1 cellular context compared by ENCODE assay signal in genomic region chr4:111883557-111883999, GRCh38.
TF ChIP-seq lines count a peak whose summit lies in the region.

No MANE protein-coding gene starts in this region.

TF ChIP-seq in HEK293, 187 proteins besides CTCF, POLR2A, EP300 and RAD21 (continued from another document and continues in another):
- TF ChIP-seq TCF7L2 (IDR thresholded peaks at IDR 0.05; ENCODE audit: borderline replicate concordance, low read depth, low read length) = peak; percentile 99
- no peak for TF ChIP-seq ZNF791 (tag by site-specific recombination; IDR thresholded peaks at IDR 0.05)
- no peak for TF ChIP-seq ZNF707 (tag by site-specific recombination; IDR thresholded peaks at IDR 0.05)
- TF ChIP-seq ZNF596 (tag by site-specific recombination; IDR thresholded peaks at IDR 0.05) = peak; percentile 70; the same call in 1 of the 2 replicates
- TF ChIP-seq ZSCAN23 (tag by site-specific recombination; IDR thresholded peaks at IDR 0.05) = peak; percentile 75; the same call in 1 of the 2 replicates
- 0 out of 2 replicates have a peak, but pooled peaks have one; percentile 37 for TF ChIP-seq ATF2 (tag by site-specific recombination; IDR thresholded peaks at IDR 0.05; ENCODE audit: low read depth)
- peak; percentile 69; the same call in 1 of the 2 replicates for TF ChIP-seq ZSCAN16 (tag by site-specific recombination; IDR thresholded peaks at IDR 0.05)
- TF ChIP-seq, protein P1, sequence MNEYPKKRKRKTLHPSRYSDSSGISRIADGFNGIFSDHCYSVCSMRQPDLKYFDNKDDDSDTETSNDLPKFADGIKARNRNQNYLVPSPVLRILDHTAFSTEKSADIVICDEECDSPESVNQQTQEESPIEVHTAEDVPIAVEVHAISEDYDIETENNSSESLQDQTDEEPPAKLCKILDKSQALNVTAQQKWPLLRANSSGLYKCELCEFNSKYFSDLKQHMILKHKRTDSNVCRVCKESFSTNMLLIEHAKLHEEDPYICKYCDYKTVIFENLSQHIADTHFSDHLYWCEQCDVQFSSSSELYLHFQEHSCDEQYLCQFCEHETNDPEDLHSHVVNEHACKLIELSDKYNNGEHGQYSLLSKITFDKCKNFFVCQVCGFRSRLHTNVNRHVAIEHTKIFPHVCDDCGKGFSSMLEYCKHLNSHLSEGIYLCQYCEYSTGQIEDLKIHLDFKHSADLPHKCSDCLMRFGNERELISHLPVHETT (tag by site-specific recombination; IDR thresholded peaks at IDR 0.05) = peak; percentile 91
- TF ChIP-seq ZNF561 (tag by site-specific recombination; IDR thresholded peaks at IDR 0.05; ENCODE audit: borderline replicate concordance) = peak; percentile 98
- TF ChIP-seq ZNF555 (tag by site-specific recombination; conservative IDR thresholded peaks at IDR 0.05) = no peak
- TF ChIP-seq KLF10 (tag by site-specific recombination; IDR thresholded peaks at IDR 0.05) = peak; percentile 76
- peak; percentile 27; the same call in 1 of the 2 replicates for TF ChIP-seq ZBTB48 (tag by site-specific recombination; IDR thresholded peaks at IDR 0.05)
- TF ChIP-seq ZNF274 (IDR thresholded peaks at IDR 0.05; ENCODE audit: low read length) = no peak
- TF ChIP-seq ZNF274 (tag by site-specific recombination; IDR thresholded peaks at IDR 0.05; ENCODE audit: borderline replicate concordance) = no peak
- peak; percentile 76; the same call in 1 of the 2 replicates for TF ChIP-seq KLF7 (tag by site-specific recombination; IDR thresholded peaks at IDR 0.05; ENCODE audit: borderline replicate concordance)
- TF ChIP-seq MEIS1 (CRISPR knock-in tag; IDR thresholded peaks at IDR 0.05; ENCODE audit: borderline replicate concordance) = no peak
- TF ChIP-seq, protein P2, sequence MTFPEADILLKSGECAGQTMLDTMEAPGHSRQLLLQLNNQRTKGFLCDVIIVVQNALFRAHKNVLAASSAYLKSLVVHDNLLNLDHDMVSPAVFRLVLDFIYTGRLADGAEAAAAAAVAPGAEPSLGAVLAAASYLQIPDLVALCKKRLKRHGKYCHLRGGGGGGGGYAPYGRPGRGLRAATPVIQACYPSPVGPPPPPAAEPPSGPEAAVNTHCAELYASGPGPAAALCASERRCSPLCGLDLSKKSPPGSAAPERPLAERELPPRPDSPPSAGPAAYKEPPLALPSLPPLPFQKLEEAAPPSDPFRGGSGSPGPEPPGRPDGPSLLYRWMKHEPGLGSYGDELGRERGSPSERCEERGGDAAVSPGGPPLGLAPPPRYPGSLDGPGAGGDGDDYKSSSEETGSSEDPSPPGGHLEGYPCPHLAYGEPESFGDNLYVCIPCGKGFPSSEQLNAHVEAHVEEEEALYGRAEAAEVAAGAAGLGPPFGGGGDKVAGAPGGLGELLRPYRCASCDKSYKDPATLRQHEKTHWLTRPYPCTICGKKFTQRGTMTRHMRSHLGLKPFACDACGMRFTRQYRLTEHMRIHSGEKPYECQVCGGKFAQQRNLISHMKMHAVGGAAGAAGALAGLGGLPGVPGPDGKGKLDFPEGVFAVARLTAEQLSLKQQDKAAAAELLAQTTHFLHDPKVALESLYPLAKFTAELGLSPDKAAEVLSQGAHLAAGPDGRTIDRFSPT (tag by site-specific recombination; IDR thresholded peaks at IDR 0.05) = peak; percentile 91
- no peak for TF ChIP-seq ZNF48 (tag by site-specific recombination; IDR thresholded peaks at IDR 0.05)
- TF ChIP-seq PATZ1 (tag by site-specific recombination; IDR thresholded peaks at IDR 0.05) = peak; percentile 57; the same call in 1 of the 2 replicates
- peak; percentile 44; the same call in 1 of the 2 replicates for TF ChIP-seq ZNF324 (tag by site-specific recombination; IDR thresholded peaks at IDR 0.05)
- TF ChIP-seq ZNF146 (tag by site-specific recombination; IDR thresholded peaks at IDR 0.05) = 0 out of 2 replicates have a peak, but pooled peaks have one; percentile 50
- peak; percentile 76; the same call in 1 of the 2 replicates for TF ChIP-seq SCRT1 (tag by site-specific recombination; IDR thresholded peaks at IDR 0.05; ENCODE audit: borderline replicate concordance)
- peak; percentile 70 for TF ChIP-seq ZNF394 (tag by site-specific recombination; IDR thresholded peaks at IDR 0.05; ENCODE audit: borderline replicate concordance)
- TF ChIP-seq ZNF23 (tag by site-specific recombination; IDR thresholded peaks at IDR 0.05; ENCODE audit: borderline replicate concordance) = no peak
- TF ChIP-seq, protein P3, sequence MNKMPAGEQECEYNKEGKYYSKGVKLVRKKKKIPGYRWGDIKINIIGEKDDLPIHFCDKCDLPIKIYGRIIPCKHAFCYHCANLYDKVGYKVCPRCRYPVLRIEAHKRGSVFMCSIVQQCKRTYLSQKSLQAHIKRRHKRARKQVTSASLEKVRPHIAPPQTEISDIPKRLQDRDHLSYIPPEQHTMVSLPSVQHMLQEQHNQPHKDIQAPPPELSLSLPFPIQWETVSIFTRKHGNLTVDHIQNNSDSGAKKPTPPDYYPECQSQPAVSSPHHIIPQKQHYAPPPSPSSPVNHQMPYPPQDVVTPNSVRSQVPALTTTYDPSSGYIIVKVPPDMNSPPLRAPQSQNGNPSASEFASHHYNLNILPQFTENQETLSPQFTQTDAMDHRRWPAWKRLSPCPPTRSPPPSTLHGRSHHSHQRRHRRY (tag by site-specific recombination; IDR thresholded peaks at IDR 0.05) = no peak
- TF ChIP-seq, protein P4, sequence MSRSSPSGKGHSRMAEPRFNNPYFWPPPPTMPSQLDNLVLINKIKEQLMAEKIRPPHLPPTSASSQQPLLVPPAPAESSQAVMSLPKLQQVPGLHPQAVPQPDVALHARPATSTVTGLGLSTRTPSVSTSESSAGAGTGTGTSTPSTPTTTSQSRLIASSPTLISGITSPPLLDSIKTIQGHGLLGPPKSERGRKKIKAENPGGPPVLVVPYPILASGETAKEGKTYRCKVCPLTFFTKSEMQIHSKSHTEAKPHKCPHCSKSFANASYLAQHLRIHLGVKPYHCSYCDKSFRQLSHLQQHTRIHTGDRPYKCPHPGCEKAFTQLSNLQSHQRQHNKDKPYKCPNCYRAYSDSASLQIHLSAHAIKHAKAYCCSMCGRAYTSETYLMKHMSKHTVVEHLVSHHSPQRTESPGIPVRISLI (tag by site-specific recombination; IDR thresholded peaks at IDR 0.05) = peak; percentile 70; the same call in 1 of the 2 replicates
- TF ChIP-seq ZNF548 (tag by site-specific recombination; IDR thresholded peaks at IDR 0.05) = no peak
- no peak for TF ChIP-seq ZNF148 (tag by site-specific recombination; IDR thresholded peaks at IDR 0.05; ENCODE audit: borderline replicate concordance)
- no peak for TF ChIP-seq ZNF530 (tag by site-specific recombination; IDR thresholded peaks at IDR 0.05; ENCODE audit: low read depth)
- TF ChIP-seq, protein P5, sequence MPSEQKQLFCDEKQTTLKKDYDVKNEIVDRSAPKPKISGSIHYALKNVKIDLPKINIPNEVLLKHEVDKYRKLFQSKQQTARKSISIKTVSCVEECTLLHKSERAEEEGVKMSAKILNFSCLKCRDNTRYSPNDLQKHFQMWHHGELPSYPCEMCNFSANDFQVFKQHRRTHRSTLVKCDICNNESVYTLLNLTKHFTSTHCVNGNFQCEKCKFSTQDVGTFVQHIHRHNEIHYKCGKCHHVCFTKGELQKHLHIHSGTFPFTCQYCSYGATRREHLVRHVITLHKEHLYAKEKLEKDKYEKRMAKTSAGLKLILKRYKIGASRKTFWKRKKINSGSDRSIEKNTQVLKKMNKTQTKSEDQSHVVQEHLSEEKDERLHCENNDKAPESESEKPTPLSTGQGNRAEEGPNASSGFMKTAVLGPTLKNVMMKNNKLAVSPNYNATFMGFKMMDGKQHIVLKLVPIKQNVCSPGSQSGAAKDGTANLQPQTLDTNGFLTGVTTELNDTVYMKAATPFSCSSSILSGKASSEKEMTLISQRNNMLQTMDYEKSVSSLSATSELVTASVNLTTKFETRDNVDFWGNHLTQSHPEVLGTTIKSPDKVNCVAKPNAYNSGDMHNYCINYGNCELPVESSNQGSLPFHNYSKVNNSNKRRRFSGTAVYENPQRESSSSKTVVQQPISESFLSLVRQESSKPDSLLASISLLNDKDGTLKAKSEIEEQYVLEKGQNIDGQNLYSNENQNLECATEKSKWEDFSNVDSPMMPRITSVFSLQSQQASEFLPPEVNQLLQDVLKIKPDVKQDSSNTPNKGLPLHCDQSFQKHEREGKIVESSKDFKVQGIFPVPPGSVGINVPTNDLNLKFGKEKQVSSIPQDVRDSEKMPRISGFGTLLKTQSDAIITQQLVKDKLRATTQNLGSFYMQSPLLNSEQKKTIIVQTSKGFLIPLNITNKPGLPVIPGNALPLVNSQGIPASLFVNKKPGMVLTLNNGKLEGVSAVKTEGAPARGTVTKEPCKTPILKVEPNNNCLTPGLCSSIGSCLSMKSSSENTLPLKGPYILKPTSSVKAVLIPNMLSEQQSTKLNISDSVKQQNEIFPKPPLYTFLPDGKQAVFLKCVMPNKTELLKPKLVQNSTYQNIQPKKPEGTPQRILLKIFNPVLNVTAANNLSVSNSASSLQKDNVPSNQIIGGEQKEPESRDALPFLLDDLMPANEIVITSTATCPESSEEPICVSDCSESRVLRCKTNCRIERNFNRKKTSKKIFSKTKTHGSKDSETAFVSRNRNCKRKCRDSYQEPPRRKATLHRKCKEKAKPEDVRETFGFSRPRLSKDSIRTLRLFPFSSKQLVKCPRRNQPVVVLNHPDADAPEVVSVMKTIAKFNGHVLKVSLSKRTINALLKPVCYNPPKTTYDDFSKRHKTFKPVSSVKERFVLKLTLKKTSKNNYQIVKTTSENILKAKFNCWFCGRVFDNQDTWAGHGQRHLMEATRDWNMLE (tag by site-specific recombination; conservative IDR thresholded peaks at IDR 0.05; ENCODE audit: low read depth) = 0 out of 2 replicates have a peak, but pooled peaks have one; percentile 23
- no peak for TF ChIP-seq ZNF114 (tag by site-specific recombination; IDR thresholded peaks at IDR 0.05)
- peak; percentile 58; the same call in 1 of the 2 replicates for TF ChIP-seq ZNF626 (tag by site-specific recombination; IDR thresholded peaks at IDR 0.05)
- TF ChIP-seq ZBTB26 (tag by site-specific recombination; optimal IDR thresholded peaks at IDR 0.05) = no peak
- no peak for TF ChIP-seq ZNF175 (tag by site-specific recombination; IDR thresholded peaks at IDR 0.05)
- no peak for TF ChIP-seq ZNF157 (tag by site-specific recombination; IDR thresholded peaks at IDR 0.05)
- peak; percentile 98 for TF ChIP-seq GLI2 (tag by site-specific recombination; IDR thresholded peaks at IDR 0.05; ENCODE audit: borderline replicate concordance, low read depth)
